1 cellular context compared by ENCODE assay signal in the genomic region with DNA sequence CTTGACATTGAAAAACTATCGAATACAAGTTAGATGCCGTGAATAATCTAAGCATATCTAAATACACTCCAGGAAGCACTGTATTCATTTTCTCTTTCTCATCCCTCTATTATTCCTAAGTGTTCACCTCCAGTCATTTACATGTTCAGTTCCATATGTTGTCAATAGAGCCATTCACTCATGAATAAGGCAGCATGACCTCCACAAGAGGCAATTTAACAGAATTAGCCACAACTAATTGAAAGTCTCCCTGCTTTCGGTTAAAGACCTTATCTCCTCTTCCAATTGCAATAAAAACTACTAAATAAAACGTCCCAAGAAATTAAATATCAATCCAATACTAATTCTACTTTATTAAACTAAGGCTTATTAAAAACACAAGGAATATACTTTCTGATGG.
TF ChIP-seq lines count a peak whose summit lies in the region.

No MANE protein-coding gene starts in this region.

TF ChIP-seq in GM12878, 131 proteins besides CTCF, POLR2A, EP300 and RAD21 (continued from another document):
- TF ChIP-seq, protein P1, sequence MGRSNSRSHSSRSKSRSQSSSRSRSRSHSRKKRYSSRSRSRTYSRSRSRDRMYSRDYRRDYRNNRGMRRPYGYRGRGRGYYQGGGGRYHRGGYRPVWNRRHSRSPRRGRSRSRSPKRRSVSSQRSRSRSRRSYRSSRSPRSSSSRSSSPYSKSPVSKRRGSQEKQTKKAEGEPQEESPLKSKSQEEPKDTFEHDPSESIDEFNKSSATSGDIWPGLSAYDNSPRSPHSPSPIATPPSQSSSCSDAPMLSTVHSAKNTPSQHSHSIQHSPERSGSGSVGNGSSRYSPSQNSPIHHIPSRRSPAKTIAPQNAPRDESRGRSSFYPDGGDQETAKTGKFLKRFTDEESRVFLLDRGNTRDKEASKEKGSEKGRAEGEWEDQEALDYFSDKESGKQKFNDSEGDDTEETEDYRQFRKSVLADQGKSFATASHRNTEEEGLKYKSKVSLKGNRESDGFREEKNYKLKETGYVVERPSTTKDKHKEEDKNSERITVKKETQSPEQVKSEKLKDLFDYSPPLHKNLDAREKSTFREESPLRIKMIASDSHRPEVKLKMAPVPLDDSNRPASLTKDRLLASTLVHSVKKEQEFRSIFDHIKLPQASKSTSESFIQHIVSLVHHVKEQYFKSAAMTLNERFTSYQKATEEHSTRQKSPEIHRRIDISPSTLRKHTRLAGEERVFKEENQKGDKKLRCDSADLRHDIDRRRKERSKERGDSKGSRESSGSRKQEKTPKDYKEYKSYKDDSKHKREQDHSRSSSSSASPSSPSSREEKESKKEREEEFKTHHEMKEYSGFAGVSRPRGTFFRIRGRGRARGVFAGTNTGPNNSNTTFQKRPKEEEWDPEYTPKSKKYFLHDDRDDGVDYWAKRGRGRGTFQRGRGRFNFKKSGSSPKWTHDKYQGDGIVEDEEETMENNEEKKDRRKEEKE (IDR thresholded peaks at IDR 0.05): no peak
- TF ChIP-seq, protein P2, sequence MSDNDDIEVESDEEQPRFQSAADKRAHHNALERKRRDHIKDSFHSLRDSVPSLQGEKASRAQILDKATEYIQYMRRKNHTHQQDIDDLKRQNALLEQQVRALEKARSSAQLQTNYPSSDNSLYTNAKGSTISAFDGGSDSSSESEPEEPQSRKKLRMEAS (IDR thresholded peaks at IDR 0.05; ENCODE audit: low read depth, low read length): no peak
- no peak for TF ChIP-seq KDM1A (IDR thresholded peaks at IDR 0.05; ENCODE audit: borderline replicate concordance)
- no peak for TF ChIP-seq TCF7 (IDR thresholded peaks at IDR 0.05; ENCODE audit: borderline replicate concordance)
- TF ChIP-seq CHD4 (IDR thresholded peaks at IDR 0.05): no peak
- TF ChIP-seq FOS (IDR thresholded peaks at IDR 0.05; ENCODE audit: borderline replicate concordance, extremely low read depth, insufficient read length): no peak
- no peak for TF ChIP-seq CBFB (IDR thresholded peaks at IDR 0.05; ENCODE audit: low read depth)
- no peak for TF ChIP-seq SMC3 (IDR thresholded peaks at IDR 0.05; ENCODE audit: borderline replicate concordance, low read length)
- TF ChIP-seq GABPA (IDR thresholded peaks at IDR 0.05; ENCODE audit: low read depth): no peak
- TF ChIP-seq CREB1 (IDR thresholded peaks at IDR 0.05; ENCODE audit: low read depth): no peak
